Comparison of ENCODE assay signal across 18 cellular contexts in genomic region chr5:14160116-14160515, GRCh38. TPM values are rescaled to one million over a fixed set of nuclear protein-coding genes. Genes with fewer than 3 reads are reported as not detected.
DNase-seq lines count a peak whose midpoint lies in the region; ATAC-seq and TF ChIP-seq lines count a peak whose summit lies in the region.
"Had no signal": no experiment of that assay in that cellular context is flagged by ENCODE, and none has a peak within 500 bp of the region (broad histone marks: within the 10 kb centered on the region; RNA-seq: fewer than 3 reads in every experiment).

No MANE protein-coding gene starts in this region.

- H3K27ac Mint-ChIP-seq in WTC11 = 0 out of 2 replicates have a peak overlapping the region, but pooled peaks have one; percentile 26
- no peak overlapping the region for H3K27ac Mint-ChIP-seq in stimulated activated memory B cell treated with anti-CD40 and anti-IgM and Interleukin-4, amounts not matched to agents 10 μg/mL and 1 μg/mL and 100 μg/mL, for 72 hours
- H3K27ac Mint-ChIP-seq: activated naive CD4-positive, alpha-beta T cell treated with anti-CD3 and anti-CD28 coated beads, Interleukin-2, amount 10 ng/mL, durations not matched to agents 7 days and 5 days; T-cell had no signal

- no peaks in the 10 kb centered on the region for H3K27me3 ChIP-seq in upper lobe of left lung
- H3K27me3 ChIP-seq: body of pancreas, dorsolateral prefrontal cortex, transverse colon had no signal

- TF ChIP-seq CTCF in WTC11 (IDR thresholded peaks at IDR 0.05) = no peak
- no peak for TF ChIP-seq CTCF in upper lobe of left lung (IDR thresholded peaks at IDR 0.05)

- H3K4me1 ChIP-seq in upper lobe of left lung = peaks cover 18 to 38% (median 28%) of the 10 kb centered on the region in 4 donors

- no peak overlapping the region for H3K4me3 ChIP-seq in upper lobe of left lung
- H3K4me3 ChIP-seq: body of pancreas, dorsolateral prefrontal cortex, transverse colon had no signal

- TF ChIP-seq EP300 in upper lobe of left lung (IDR thresholded peaks at IDR 0.05) = no peak

- no peak overlapping the region for H3K4me3 Mint-ChIP-seq in WTC11
- H3K4me3 Mint-ChIP-seq in stimulated activated memory B cell treated with anti-CD40 and anti-IgM and Interleukin-4, amounts not matched to agents 10 μg/mL and 1 μg/mL and 100 μg/mL, for 72 hours = peak overlapping the region; percentile 64
- H3K4me3 Mint-ChIP-seq: activated naive CD4-positive, alpha-beta T cell treated with anti-CD3 and anti-CD28 coated beads, Interleukin-2, amount 10 ng/mL, durations not matched to agents 7 days and 5 days; T-cell had no signal

- CTCF ChIA-PET in WTC11 (lab: Charles Lee) = interaction anchor here (0.6 to 0.8 kb wide), 2 partner anchors 110 to 125 kb away, joined by 4 read pairs; no protein-coding TSS in a partner anchor

- ATAC-seq in WTC11 (no peak), upper lobe of left lung (ENCODE audit: low FRiP score in 2 of 2) (no peak), GM19452 (IDR thresholded peaks at IDR 0.05; ENCODE audit: unreplicated experiment) (no peak)
- no peak for ATAC-seq in stimulated activated memory B cell treated with anti-CD40 and anti-IgM and Interleukin-4, amounts not matched to agents 10 μg/mL and 1 μg/mL and 100 μg/mL, for 72 hours
- ATAC-seq: body of pancreas, left lobe of liver, T-cell had no signal

- no peaks in the 10 kb centered on the region for H3K9me3 ChIP-seq in upper lobe of left lung
- H3K9me3 ChIP-seq: body of pancreas, transverse colon had no signal

- H3K9me3 Mint-ChIP-seq in WTC11 = peaks cover 17% of the 10 kb centered on the region
- H3K9me3 Mint-ChIP-seq in stimulated activated memory B cell treated with anti-CD40 and anti-IgM and Interleukin-4, amounts not matched to agents 10 μg/mL and 1 μg/mL and 100 μg/mL, for 72 hours = peaks cover 3% of the 10 kb centered on the region
- H3K9me3 Mint-ChIP-seq: activated naive CD4-positive, alpha-beta T cell treated with anti-CD3 and anti-CD28 coated beads, Interleukin-2, amount 10 ng/mL, durations not matched to agents 7 days and 5 days had no signal

- no peak for TF ChIP-seq POLR2A in upper lobe of left lung (IDR thresholded peaks at IDR 0.05)

- DNase-seq in NCI-H146 (lab: John Stamatoyannopoulos, UW) (peak; percentile 26), NCI-H146 treated with DMSO at 0.1 percent for 48 hours (lab: John Stamatoyannopoulos, UW; ENCODE audit: unreplicated experiment) (no peak), NCI-H1417 (lab: John Stamatoyannopoulos, UW) (peak; percentile 45 to 96 (median 80)), WTC11 (ENCODE audit: low spot score) (no peak), upper lobe of left lung (no peak), GM03348 (ENCODE audit: low spot score) (no peak)
- DNase-seq: activated naive CD4-positive, alpha-beta T cell treated with anti-CD3 and anti-CD28 coated beads, Interleukin-2, amount 10 ng/mL, durations not matched to agents 7 days and 5 days; body of pancreas; COR-L47; dorsolateral prefrontal cortex; naive B cell; NCI-H345; stimulated activated CD4-positive, alpha-beta T cell treated with anti-CD3 and anti-CD28 coated beads, Interleukin-2, amount 100 ng/mL, for 48 hours; T-cell; transverse colon had no signal

- peaks cover 26% of the 10 kb centered on the region for H3K4me1 Mint-ChIP-seq in WTC11
- H3K4me1 Mint-ChIP-seq in stimulated activated memory B cell treated with anti-CD40 and anti-IgM and Interleukin-4, amounts not matched to agents 10 μg/mL and 1 μg/mL and 100 μg/mL, for 72 hours = peaks cover 50% of the 10 kb centered on the region
- H3K4me1 Mint-ChIP-seq: activated naive CD4-positive, alpha-beta T cell treated with anti-CD3 and anti-CD28 coated beads, Interleukin-2, amount 10 ng/mL, durations not matched to agents 7 days and 5 days; T-cell had no signal

- H3K27me3 Mint-ChIP-seq in WTC11 (ENCODE audit: low read depth) = no peaks in the 10 kb centered on the region
- H3K27me3 Mint-ChIP-seq in stimulated activated memory B cell treated with anti-CD40 and anti-IgM and Interleukin-4, amounts not matched to agents 10 μg/mL and 1 μg/mL and 100 μg/mL, for 72 hours = no peaks in the 10 kb centered on the region
- H3K27me3 Mint-ChIP-seq: activated naive CD4-positive, alpha-beta T cell treated with anti-CD3 and anti-CD28 coated beads, Interleukin-2, amount 10 ng/mL, durations not matched to agents 7 days and 5 days; naive B cell had no signal

- 61 to 67% methylated on average over 6 of the region's 6 CpGs for WGBS in upper lobe of left lung, 2 donors

- no peaks in the 10 kb centered on the region for H3K36me3 ChIP-seq in upper lobe of left lung
- H3K36me3 ChIP-seq: transverse colon had no signal

- H3K27ac ChIP-seq in upper lobe of left lung = no peak overlapping the region
- H3K27ac ChIP-seq: body of pancreas, dorsolateral prefrontal cortex had no signal

- H3K36me3 Mint-ChIP-seq in WTC11 = peaks cover 19% of the 10 kb centered on the region
- H3K36me3 Mint-ChIP-seq in stimulated activated memory B cell treated with anti-CD40 and anti-IgM and Interleukin-4, amounts not matched to agents 10 μg/mL and 1 μg/mL and 100 μg/mL, for 72 hours = peaks cover 12% of the 10 kb centered on the region
- H3K36me3 Mint-ChIP-seq: activated naive CD4-positive, alpha-beta T cell treated with anti-CD3 and anti-CD28 coated beads, Interleukin-2, amount 10 ng/mL, durations not matched to agents 7 days and 5 days; T-cell had no signal

- POLR2A ChIA-PET in WTC11 (lab: Charles Lee) = interaction anchor here (0.6 kb wide), 1 partner anchor 10 kb away, joined by 3 read pairs; no protein-coding TSS in a partner anchor

TF ChIP-seq in WTC11, 78 proteins besides CTCF, POLR2A, EP300 and RAD21:
- no peak for TF ChIP-seq ESRRA (CRISPR knock-in tag; IDR thresholded peaks at IDR 0.05; ENCODE audit: borderline replicate concordance)
- no peak for TF ChIP-seq JUN (CRISPR knock-in tag; IDR thresholded peaks at IDR 0.05)
- TF ChIP-seq CREM (CRISPR knock-in tag; IDR thresholded peaks at IDR 0.05) = no peak
- TF ChIP-seq TEAD1 (CRISPR knock-in tag; IDR thresholded peaks at IDR 0.05) = no peak
- no peak for TF ChIP-seq FOXJ3 (CRISPR knock-in tag; IDR thresholded peaks at IDR 0.05; ENCODE audit: borderline replicate concordance)
- no peak for TF ChIP-seq SP1 (CRISPR knock-in tag; conservative IDR thresholded peaks at IDR 0.05)
- TF ChIP-seq ATF1 (CRISPR knock-in tag; IDR thresholded peaks at IDR 0.05) = no peak
- no peak for TF ChIP-seq TCF7 (CRISPR knock-in tag; IDR thresholded peaks at IDR 0.05; ENCODE audit: low read depth)
- TF ChIP-seq E2F5 (CRISPR knock-in tag; IDR thresholded peaks at IDR 0.05) = no peak
- TF ChIP-seq ZNF671 (CRISPR knock-in tag; IDR thresholded peaks at IDR 0.05) = no peak

RNA-seq across cellular contexts. Expression of gene TRIO, which starts 17.0 kb away (rescaled TPM):
- 69.2 to 88.8 TPM (median 73.5 TPM) in 3 replicates for total RNA-seq in WTC11 (2021)
- 100 to 1,000 TPM; 138 to 408 (median 156) TPM for total RNA-seq in upper lobe of left lung

Comparison
In these comparisons a context has a peak if more than half of its experiments do, and no peak if none do; other contexts are left out.
1. DNase-seq: peak in NCI-H146 (single experiment) and NCI-H1417 (3 of 3); none in NCI-H146 treated with DMSO at 0.1 percent for 48 hours (single experiment), WTC11 (single experiment), upper lobe of left lung (0 of 2) and GM03348 (single experiment).